17 cellular contexts compared by ENCODE assay signal in genomic region chr3:104392327-104392726, GRCh38.
DNase-seq lines count a peak whose midpoint lies in the region; ATAC-seq and TF ChIP-seq lines count a peak whose summit lies in the region.
"Had no signal": no experiment of that assay in that cellular context is flagged by ENCODE, and none has a peak within 500 bp of the region (broad histone marks: within the 10 kb centered on the region; RNA-seq: fewer than 3 reads in every experiment).

No MANE protein-coding gene starts in this region.

- H3K9me3 Mint-ChIP-seq in activated CD8-positive, alpha-beta T cell treated with anti-CD3 and anti-CD28 coated beads for 36 hours = no peaks in the 10 kb centered on the region

- H3K4me3 Mint-ChIP-seq in activated CD8-positive, alpha-beta T cell treated with anti-CD3 and anti-CD28 coated beads for 36 hours = no peak overlapping the region
- H3K4me3 Mint-ChIP-seq: CD8-positive, alpha-beta T cell; naive thymus-derived CD8-positive, alpha-beta T cell had no signal

- TF ChIP-seq CTCF in breast epithelium (IDR thresholded peaks at IDR 0.05) = no peak
- peak; percentile 13 for TF ChIP-seq CTCF in MM.1S (IDR thresholded peaks at IDR 0.05; ENCODE audit: low read length)
- peak; percentile 8 for TF ChIP-seq CTCF in retinal pigment epithelial cell (conservative IDR thresholded peaks at IDR 0.05; ENCODE audit: low read depth, low read length)
- TF ChIP-seq CTCF in psoas muscle (IDR thresholded peaks at IDR 0.05) = no peak
- TF ChIP-seq CTCF in activated CD8-positive, alpha-beta T cell treated with anti-CD3 and anti-CD28 coated beads for 36 hours (IDR thresholded peaks at IDR 0.05) = no peak

- no peaks in the 10 kb centered on the region for H3K79me2 ChIP-seq in MM.1S (ENCODE audit: low read length)
- H3K79me2 ChIP-seq: hepatocyte had no signal

- H3K4me3 ChIP-seq in breast epithelium (no peak overlapping the region), MM.1S (ENCODE audit: low read length) (no peak overlapping the region), retinal pigment epithelial cell (ENCODE audit: low read length) (no peak overlapping the region), psoas muscle (no peak overlapping the region)
- H3K4me3 ChIP-seq: hepatocyte, SK-N-MC, skin epidermis had no signal

- no peaks in the 10 kb centered on the region for H3K9me2 ChIP-seq in MM.1S (replicated peaks; ENCODE audit: insufficient read depth, low read length)

- H3K9me3 ChIP-seq in breast epithelium = no peaks in the 10 kb centered on the region
- no peaks in the 10 kb centered on the region for H3K9me3 ChIP-seq in MM.1S (replicated peaks; ENCODE audit: insufficient read depth, low read length)
- no peaks in the 10 kb centered on the region for H3K9me3 ChIP-seq in psoas muscle

- in situ Hi-C loops in T47D (cut with HindIII; ENCODE audit: low pct_unique_long_range_greater_than_20kb, low sequenced_read_pairs) = no loop called here

- 75 to 85% (median 76%) methylated on average over 2 of the region's 2 CpGs for WGBS in psoas muscle, 3 donors

- no peaks in the 10 kb centered on the region for H4K20me1 ChIP-seq in MM.1S (ENCODE audit: insufficient read depth, low read length)

- CTCF ChIA-PET in activated CD8-positive, alpha-beta T cell treated with anti-CD3 and anti-CD28 coated beads for 36 hours (lab: Charles Lee) = no interaction called here

- no peaks in the 10 kb centered on the region for H3K27me3 ChIP-seq in breast epithelium
- no peaks in the 10 kb centered on the region for H3K27me3 ChIP-seq in MM.1S (replicated peaks; ENCODE audit: insufficient read depth, low read length)
- H3K27me3 ChIP-seq in psoas muscle (ENCODE audit: insufficient read depth in 3 of 3, low read length in 2 of 3) = no peaks in the 10 kb centered on the region
- H3K27me3 ChIP-seq: hepatocyte had no signal

- no peak overlapping the region for H3K27ac Mint-ChIP-seq in activated CD8-positive, alpha-beta T cell treated with anti-CD3 and anti-CD28 coated beads for 36 hours
- H3K27ac Mint-ChIP-seq: CD8-positive, alpha-beta T cell; naive thymus-derived CD8-positive, alpha-beta T cell had no signal

- H3K27me3 Mint-ChIP-seq in activated CD8-positive, alpha-beta T cell treated with anti-CD3 and anti-CD28 coated beads for 36 hours = no peaks in the 10 kb centered on the region
- H3K27me3 Mint-ChIP-seq: naive thymus-derived CD8-positive, alpha-beta T cell had no signal

- H3K27ac ChIP-seq in breast epithelium = no peak overlapping the region
- H3K27ac ChIP-seq in MM.1S (ENCODE audit: low read length) = no peak overlapping the region
- H3K27ac ChIP-seq in psoas muscle = no peak overlapping the region
- H3K27ac ChIP-seq: hepatocyte, SK-N-MC, skin epidermis had no signal

- no peak overlapping the region for H3K9ac ChIP-seq in MM.1S (ENCODE audit: low read length)

- ATAC-seq in psoas muscle = no peak
- no peak for ATAC-seq in activated CD8-positive, alpha-beta T cell treated with anti-CD3 and anti-CD28 coated beads for 36 hours
- ATAC-seq: CD8-positive, alpha-beta T cell; HCT116; naive thymus-derived CD8-positive, alpha-beta T cell had no signal

- no peaks in the 10 kb centered on the region for H3K36me3 Mint-ChIP-seq in activated CD8-positive, alpha-beta T cell treated with anti-CD3 and anti-CD28 coated beads for 36 hours (ENCODE audit: low read depth)
- H3K36me3 Mint-ChIP-seq: CD8-positive, alpha-beta T cell; naive thymus-derived CD8-positive, alpha-beta T cell had no signal

- no peak for TF ChIP-seq POLR2A in breast epithelium (IDR thresholded peaks at IDR 0.05)

- H3F3A ChIP-seq in MM.1S (ENCODE audit: insufficient read depth, low read length) = no peaks in the 10 kb centered on the region

- intact Hi-C loops in breast epithelium (cut with DNase I; ENCODE audit: low total_unique reads) (no loop called here), psoas muscle (cut with DNase I) (no loop called here)
- intact Hi-C loops in activated CD8-positive, alpha-beta T cell treated with anti-CD3 and anti-CD28 coated beads for 36 hours (cut with micrococcal nuclease) = no loop called here

- H3K4me2 ChIP-seq in MM.1S (ENCODE audit: low read depth, low read length) = no peak overlapping the region
- H3K4me2 ChIP-seq: hepatocyte had no signal

- H3K36me3 ChIP-seq in breast epithelium (no peaks in the 10 kb centered on the region), MM.1S (replicated peaks; ENCODE audit: insufficient read depth, low read length) (no peaks in the 10 kb centered on the region), psoas muscle (ENCODE audit: insufficient read depth in 1 of 2, low read depth in 1 of 2) (no peaks in the 10 kb centered on the region)

- no peaks in the 10 kb centered on the region for H3K4me1 ChIP-seq in breast epithelium
- H3K4me1 ChIP-seq in MM.1S (ENCODE audit: low read length) = peaks cover 3% of the 10 kb centered on the region; the same call in 1 of the 2 replicates
- no peaks in the 10 kb centered on the region for H3K4me1 ChIP-seq in psoas muscle

- H3K4me1 Mint-ChIP-seq in activated CD8-positive, alpha-beta T cell treated with anti-CD3 and anti-CD28 coated beads for 36 hours (ENCODE audit: low read depth) = no peaks in the 10 kb centered on the region
- H3K4me1 Mint-ChIP-seq: naive thymus-derived CD8-positive, alpha-beta T cell had no signal

- POLR2A ChIA-PET in activated CD8-positive, alpha-beta T cell treated with anti-CD3 and anti-CD28 coated beads for 36 hours (lab: Charles Lee) = no interaction called here

- no peak overlapping the region for H2AFZ ChIP-seq in MM.1S (ENCODE audit: low read length)
- H2AFZ ChIP-seq: hepatocyte had no signal

- DNase-seq in T47D (ENCODE audit: low read depth in 1 of 2, low spot score in 1 of 2) (peak; percentile 4 to 23), breast epithelium (ENCODE audit: low spot score in 2 of 2) (no peak), MM.1S (peak; percentile 28), SW480 (ENCODE audit: low spot score) (peak; percentile 5), retinal pigment epithelial cell (ENCODE audit: low read depth) (no peak), psoas muscle (no peak)
- DNase-seq in activated CD4-positive, CD25-positive, alpha-beta regulatory T cell (lab: John Stamatoyannopoulos, UW) = no peak
- no peak for DNase-seq in activated CD8-positive, alpha-beta T cell treated with anti-CD3 and anti-CD28 coated beads for 36 hours
- DNase-seq: activated naive CD4-positive, alpha-beta T cell treated with anti-CD3 and anti-CD28 coated beads, Interleukin-2, amount 50 U/mL, for 16 hours; CD8-positive, alpha-beta T cell; naive thymus-derived CD8-positive, alpha-beta T cell; NCI-H187 treated with DMSO at 0.1 percent for 48 hours; stimulated activated CD4-positive, alpha-beta T cell treated with anti-CD3 and anti-CD28 coated beads, Interleukin-4, amount 100 ng/mL, for 24 hours had no signal

Comparison
In these comparisons a context has a peak if more than half of its experiments do, and no peak if none do; other contexts are left out.
1. DNase-seq: peak in T47D (2 of 2), MM.1S (single experiment) and SW480 (single experiment); none in breast epithelium (0 of 2), retinal pigment epithelial cell (single experiment), activated CD4-positive, CD25-positive, alpha-beta regulatory T cell (0 of 4), psoas muscle (0 of 2) and activated CD8-positive, alpha-beta T cell treated with anti-CD3 and anti-CD28 coated beads for 36 hours (single experiment).
2. CTCF ChIP-seq: peak in MM.1S (single experiment) and retinal pigment epithelial cell (single experiment); none in breast epithelium (0 of 3), psoas muscle (single experiment) and activated CD8-positive, alpha-beta T cell treated with anti-CD3 and anti-CD28 coated beads for 36 hours (single experiment).